In the genomic region with DNA sequence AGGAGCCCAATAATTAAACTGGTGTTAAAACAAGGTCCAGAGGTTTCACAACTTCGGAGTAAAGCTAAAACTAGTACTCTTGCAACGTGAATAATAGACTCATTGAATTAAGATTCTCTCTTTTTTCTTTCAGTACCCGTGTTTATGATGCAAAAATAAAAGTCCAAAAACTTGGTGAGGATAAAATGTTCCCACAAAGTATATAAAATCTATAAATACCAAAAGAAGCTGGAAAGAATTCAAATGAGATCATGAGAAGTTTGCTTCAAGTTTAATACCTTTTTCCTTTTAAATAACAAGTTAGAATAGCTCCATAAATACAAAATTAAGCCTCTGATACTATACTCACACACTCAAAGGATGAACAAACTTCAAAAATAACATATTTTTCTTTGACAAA, we compare ENCODE assay signal across 16 cellular contexts. TPM values are rescaled to one million over a fixed set of nuclear protein-coding genes. Genes with fewer than 3 reads are reported as not detected.
DNase-seq lines count a peak whose midpoint lies in the region; ATAC-seq, FAIRE-seq and TF ChIP-seq lines count a peak whose summit lies in the region.
"Had no signal": no experiment of that assay in that cellular context is flagged by ENCODE, and none has a peak within 500 bp of the region (broad histone marks: within the 10 kb centered on the region; RNA-seq: fewer than 3 reads in every experiment).

No MANE protein-coding gene starts in this region.

- no peaks in the 10 kb centered on the region for H3K79me2 ChIP-seq in OCI-LY1 (ENCODE audit: insufficient read depth, low read length)

- H3K4me3 Mint-ChIP-seq in chondrocyte (ENCODE audit: unreplicated experiment), result no peak overlapping the region
- H3K4me3 Mint-ChIP-seq: CD4-positive, CD25-positive, alpha-beta regulatory T cell had no signal

- H2AFZ ChIP-seq in OCI-LY1 (ENCODE audit: low read length), result no peak overlapping the region

- no peaks in the 10 kb centered on the region for H3K9me2 ChIP-seq in OCI-LY1 (ENCODE audit: low read depth, low read length)

- no peaks in the 10 kb centered on the region for H3K9me3 ChIP-seq in OCI-LY1 (ENCODE audit: low read length)
- H3K9me3 ChIP-seq: A549 had no signal

- peak overlapping the region; percentile 27 for H3K27ac Mint-ChIP-seq in chondrocyte (ENCODE audit: unreplicated experiment)
- H3K27ac Mint-ChIP-seq: CD4-positive, CD25-positive, alpha-beta regulatory T cell had no signal

- TF ChIP-seq CTCF in OCI-LY1 (IDR thresholded peaks at IDR 0.05; ENCODE audit: low read length) (no peak), chondrocyte (IDR thresholded peaks at IDR 0.05) (no peak)

- no peak for DNase-seq in chondrocyte (ENCODE audit: low spot score)
- DNase-seq in superior temporal gyrus (ENCODE audit: extremely low spot score), result peak; percentile 29
- DNase-seq in HuH-7.5 (ENCODE audit: low spot score), result no peak
- no peak for DNase-seq in NCI-H526 (lab: John Stamatoyannopoulos, UW)
- DNase-seq: CD4-positive, CD25-positive, alpha-beta regulatory T cell; H7; Kasumi-1; NCI-H1417; NCI-H187; NCI-H446 treated with DMSO at 0.1 percent for 48 hours; NCI-H748 treated with DMSO at 0.1 percent for 48 hours had no signal

- peak overlapping the region; percentile 91 for H3K27ac ChIP-seq in OCI-LY1 (ENCODE audit: low read depth, low read length, poor library complexity, severe bottlenecking)

- H3K4me3 ChIP-seq in OCI-LY1 (ENCODE audit: low read depth, low read length, poor library complexity, severe bottlenecking), result no peak overlapping the region
- H3K4me3 ChIP-seq: A549 had no signal

- peak; percentile 49 for FAIRE-seq in islet of Langerhans (lab: Jason Lieb, UNC)
- FAIRE-seq: A549 had no signal

- no peaks in the 10 kb centered on the region for H3K27me3 ChIP-seq in OCI-LY1 (ENCODE audit: insufficient read depth, low read length)

- peaks cover 6% of the 10 kb centered on the region for H3K9me3 Mint-ChIP-seq in chondrocyte (ENCODE audit: low read depth)
- H3K9me3 Mint-ChIP-seq: CD4-positive, CD25-positive, alpha-beta regulatory T cell had no signal

- H3K4me2 ChIP-seq in OCI-LY1 (ENCODE audit: low read length), result no peak overlapping the region

- no peak overlapping the region for H3K9ac ChIP-seq in OCI-LY1 (ENCODE audit: low read length)

- ATAC-seq in HG03520 (IDR thresholded peaks at IDR 0.05; ENCODE audit: unreplicated experiment), result no peak
- ATAC-seq: Panc1 had no signal

- H3F3A ChIP-seq in OCI-LY1 (ENCODE audit: insufficient read depth, low read length), result no peaks in the 10 kb centered on the region

- no peaks in the 10 kb centered on the region for H3K36me3 ChIP-seq in OCI-LY1 (ENCODE audit: insufficient read depth, low read length)

- H3K4me1 ChIP-seq in OCI-LY1 (ENCODE audit: insufficient read depth, low read length, severe bottlenecking), result peaks cover 85% of the 10 kb centered on the region

- H3K27me3 Mint-ChIP-seq in chondrocyte (ENCODE audit: low read depth), result no peaks in the 10 kb centered on the region
- H3K27me3 Mint-ChIP-seq: CD4-positive, CD25-positive, alpha-beta regulatory T cell had no signal

- peaks cover 4% of the 10 kb centered on the region for H3K36me3 Mint-ChIP-seq in chondrocyte (ENCODE audit: low read depth)

- no peaks in the 10 kb centered on the region for H4K20me1 ChIP-seq in OCI-LY1 (ENCODE audit: insufficient read depth, low read length)

- H3K4me1 Mint-ChIP-seq in chondrocyte (ENCODE audit: low read depth), result peaks cover 26% of the 10 kb centered on the region

RNA-seq across cellular contexts. Expression of a gene that starts 34.0 kb away (rescaled TPM):
- total RNA-seq in chondrocyte, result 6.5 to 9.3 TPM (median 7.6 TPM) in 3 replicates

RNA-seq across cellular contexts. Expression of a gene that starts 34.1 kb away (rescaled TPM):
- 4.8 to 6.5 TPM (median 5.8 TPM) in 3 replicates for total RNA-seq in chondrocyte
